9 cellular contexts compared by ENCODE assay signal in genomic region chr11:64316620-64317324, GRCh38. TPM values are rescaled to one million over a fixed set of nuclear protein-coding genes. Genes with fewer than 3 reads are reported as not detected.
DNase-seq lines count a peak whose midpoint lies in the region; ATAC-seq and TF ChIP-seq lines count a peak whose summit lies in the region.
"Not testable (repeated sequence)": the region's sequence is repeated elsewhere in the genome, so short reads cannot be mapped to it uniquely, and the experiment has no call there.
"Had no signal": no experiment of that assay in that cellular context is flagged by ENCODE, and none has a peak within 500 bp of the region (broad histone marks: within the 10 kb centered on the region; RNA-seq: fewer than 3 reads in every experiment).

No MANE protein-coding gene starts in this region.

- H3K4me3 ChIP-seq in HEK293 (ENCODE audit: low read depth, low read length) (peak overlapping the region; percentile 90), astrocyte of the spinal cord (ENCODE audit: low read depth, low read length) (peak overlapping the region; percentile 97), thoracic aorta (peak overlapping the region; percentile 79)

- DNase-seq in ELF-1 (ENCODE audit: low read depth, low spot score), result peak; percentile 72
- peak; percentile 43 for DNase-seq in NCI-H2029 treated with DMSO at 0.1 percent for 48 hours (lab: John Stamatoyannopoulos, UW)
- not testable (repeated sequence) for DNase-seq in astrocyte of the spinal cord (ENCODE audit: low read depth, low spot score); glutamatergic neuron; natural killer cell; thoracic aorta (ENCODE audit: low spot score)

- not testable (repeated sequence) for H3K9me3 ChIP-seq in HEK293 (ENCODE audit: control insufficient read depth, insufficient read depth, low read depth, low read length); thoracic aorta

- CTCF ChIA-PET in HEK293 (lab: Yijun Ruan, JAX), result interaction anchor here (0.6 to 5.0 kb wide), 15 partner anchors 12 to 336 kb away, joined by 3 to 85 read pairs (median 6); partner anchors contain the start of gene CCDC88B

- H3K27ac Mint-ChIP-seq in T-helper 1 cell treated with Interleukin-12 subunit alpha and Interleukin-12 subunit beta and Interleukin-4 antibody, amounts not matched to agents 30 μg/mL and 1 μg/mL, for 36 hours, result peak overlapping the region; percentile 100
- H3K27ac Mint-ChIP-seq in glutamatergic neuron (ENCODE audit: unreplicated experiment) (peak overlapping the region; percentile 75), natural killer cell (peak overlapping the region; percentile 88 to 99)

- POLR2A ChIA-PET in HEK293 (lab: Yijun Ruan, JAX), result interaction anchor here (0.6 to 4.0 kb wide), 23 partner anchors 9 to 135 kb away, joined by 3 to 43 read pairs (median 7); partner anchors contain the start of genes BAD, ESRRA, FKBP2 and RPS6KA4

- H3K27me3 ChIP-seq in thoracic aorta (replicated peaks; ENCODE audit: insufficient read depth), result not testable (repeated sequence)

- peaks cover 34% of the 10 kb centered on the region for H3K4me1 Mint-ChIP-seq in T-helper 1 cell treated with Interleukin-12 subunit alpha and Interleukin-12 subunit beta and Interleukin-4 antibody, amounts not matched to agents 30 μg/mL and 1 μg/mL, for 36 hours (ENCODE audit: low read depth)
- H3K4me1 Mint-ChIP-seq in glutamatergic neuron (ENCODE audit: low read depth, unreplicated experiment) (peaks cover 25% of the 10 kb centered on the region), natural killer cell (peaks cover 55 to 62% of the 10 kb centered on the region in 2 donors)

- intact Hi-C loops in natural killer cell (cut with micrococcal nuclease), result loop anchor here (1.0 to 5.0 kb wide), 4 partner anchors 11 to 129 kb away; partner anchors contain the start of genes CCDC88B, ESRRA and STIP1

- TF ChIP-seq CTCF in HEK293 (tag by site-specific recombination; IDR thresholded peaks at IDR 0.05) (0 out of 2 replicates have a peak, but pooled peaks have one; percentile 41), astrocyte of the spinal cord (IDR thresholded peaks at IDR 0.05; ENCODE audit: low read depth, low read length) (peak; percentile 2)
- TF ChIP-seq CTCF in glutamatergic neuron (IDR thresholded peaks at IDR 0.05; ENCODE audit: partially characterized antibody, unreplicated experiment); natural killer cell (IDR thresholded peaks at IDR 0.05); thoracic aorta (IDR thresholded peaks at IDR 0.05): not testable (repeated sequence)

- not testable (repeated sequence) for H3K9me3 Mint-ChIP-seq in T-helper 1 cell treated with Interleukin-12 subunit alpha and Interleukin-12 subunit beta and Interleukin-4 antibody, amounts not matched to agents 30 μg/mL and 1 μg/mL, for 36 hours; natural killer cell
- peaks cover 14% of the 10 kb centered on the region for H3K9me3 Mint-ChIP-seq in glutamatergic neuron (ENCODE audit: unreplicated experiment)

- H3K4me3 Mint-ChIP-seq in T-helper 1 cell treated with Interleukin-12 subunit alpha and Interleukin-12 subunit beta and Interleukin-4 antibody, amounts not matched to agents 30 μg/mL and 1 μg/mL, for 36 hours, result peak overlapping the region; percentile 87
- peak overlapping the region; percentile 95 for H3K4me3 Mint-ChIP-seq in glutamatergic neuron (ENCODE audit: unreplicated experiment)
- H3K4me3 Mint-ChIP-seq in natural killer cell, result peak overlapping the region; percentile 97

- H3K27me3 Mint-ChIP-seq in T-helper 1 cell treated with Interleukin-12 subunit alpha and Interleukin-12 subunit beta and Interleukin-4 antibody, amounts not matched to agents 30 μg/mL and 1 μg/mL, for 36 hours (ENCODE audit: low read depth); natural killer cell (ENCODE audit: low read depth in 2 of 2): not testable (repeated sequence)
- H3K27me3 Mint-ChIP-seq in glutamatergic neuron (ENCODE audit: unreplicated experiment), result peaks cover 19% of the 10 kb centered on the region

- in situ Hi-C loops in astrocyte of the spinal cord (cut with HindIII; ENCODE audit: low sequenced_read_pairs), result not testable (repeated sequence)

- peaks cover 32% of the 10 kb centered on the region for H3K36me3 Mint-ChIP-seq in T-helper 1 cell treated with Interleukin-12 subunit alpha and Interleukin-12 subunit beta and Interleukin-4 antibody, amounts not matched to agents 30 μg/mL and 1 μg/mL, for 36 hours (ENCODE audit: low read depth)
- not testable (repeated sequence) for H3K36me3 Mint-ChIP-seq in glutamatergic neuron (ENCODE audit: unreplicated experiment); natural killer cell

- H3K4me1 ChIP-seq in HEK293 (ENCODE audit: control insufficient read depth, insufficient read depth, low read length), result not testable (repeated sequence)
- H3K4me1 ChIP-seq in thoracic aorta (ENCODE audit: control insufficient read depth in 1 of 2, low read depth in 2 of 2), result peaks cover 8 to 19% of the 10 kb centered on the region in 2 donors

- H3K27ac ChIP-seq in HEK293 (ENCODE audit: extremely low read depth, low read depth, low read length) (peak overlapping the region; percentile 88), thoracic aorta (peak overlapping the region; percentile 97 to 100)

- peaks cover 0 to 53% of the 10 kb centered on the region in 2 experiments; a peak in 1 of 3 replicates for H3K36me3 ChIP-seq in HEK293 (ENCODE audit: control insufficient read depth in 2 of 2, insufficient read depth in 1 of 2, low read length in 2 of 2)
- H3K36me3 ChIP-seq in thoracic aorta, result not testable (repeated sequence)

- ATAC-seq in natural killer cell; thoracic aorta (ENCODE audit: insufficient number of reproducible peaks, low FRiP score, low read depth): not testable (repeated sequence)

TF ChIP-seq in HEK293, 187 proteins besides CTCF, POLR2A, EP300 and RAD21:
- peak; percentile 79; the same call in 1 of the 2 replicates for TF ChIP-seq ZNF610 (tag by site-specific recombination; IDR thresholded peaks at IDR 0.05; ENCODE audit: borderline replicate concordance)
- TF ChIP-seq ZBTB8A (tag by site-specific recombination; IDR thresholded peaks at IDR 0.05), result peak; percentile 68
- peak; percentile 89 for TF ChIP-seq ZBTB20 (tag by site-specific recombination; IDR thresholded peaks at IDR 0.05)
- TF ChIP-seq ZNF10 (tag by site-specific recombination; IDR thresholded peaks at IDR 0.05), result peak; percentile 65
- peak; percentile 15; the same call in 1 of the 2 replicates for TF ChIP-seq KLF1 (tag by site-specific recombination; IDR thresholded peaks at IDR 0.05)
- 0 out of 2 replicates have a peak, but pooled peaks have one; percentile 46 for TF ChIP-seq ZNF600 (tag by site-specific recombination; IDR thresholded peaks at IDR 0.05)
- TF ChIP-seq ZNF654 (tag by site-specific recombination; IDR thresholded peaks at IDR 0.05; ENCODE audit: low read depth), result peak; percentile 20; the same call in 1 of the 2 replicates
- 0 out of 2 replicates have a peak, but pooled peaks have one; percentile 67 for TF ChIP-seq KLF8 (tag by site-specific recombination; IDR thresholded peaks at IDR 0.05)
- peak; percentile 64 for TF ChIP-seq SCRT2 (tag by site-specific recombination; IDR thresholded peaks at IDR 0.05)

RNA-seq across cellular contexts. Expression of gene TRMT112, which starts 0.6 kb away (rescaled TPM):
- total RNA-seq in glutamatergic neuron (ENCODE audit: unreplicated experiment) (93.1 TPM), natural killer cell (100 to 1,000 TPM in 2 of 3 donors, 10 to 100 TPM in 1; 98.4 to 106 (median 105) TPM), thoracic aorta (100 to 1,000 TPM; 157 to 218 TPM)

RNA-seq across cellular contexts. Expression of gene PRDX5, which starts 1.1 kb away (rescaled TPM):
- total RNA-seq in glutamatergic neuron (ENCODE audit: unreplicated experiment), result 418 TPM
- total RNA-seq in natural killer cell, result 100 to 1,000 TPM in 1 of 3 donors, 10 to 100 TPM in 2; 85.9 to 104 (median 88.8) TPM
- 100 to 1,000 TPM in 1 of 2 donors, 10 to 100 TPM in 1; 91.1 to 136 TPM for total RNA-seq in thoracic aorta

RNA-seq across cellular contexts. Expression of gene ESRRA, which starts 11.4 kb away (rescaled TPM):
- 69.9 TPM for total RNA-seq in glutamatergic neuron (ENCODE audit: unreplicated experiment)
- 10 to 100 TPM; 47.1 to 51.3 (median 50.0) TPM for total RNA-seq in natural killer cell
- total RNA-seq in thoracic aorta, result 10 to 100 TPM; 33.4 to 46.0 TPM

RNA-seq across cellular contexts. Expression of gene CATSPERZ, which starts 16.6 kb away (rescaled TPM):
- not detected for total RNA-seq in glutamatergic neuron (ENCODE audit: unreplicated experiment)
- total RNA-seq in natural killer cell, result under 1 TPM in 2 of 3 donors, not detected in 1; 0.80 to 0.90 TPM
- not detected for total RNA-seq in thoracic aorta
- total RNA-seq: ureter had no signal

RNA-seq across cellular contexts. Expression of gene CCDC88B, which starts 23.2 kb away (rescaled TPM):
- total RNA-seq in glutamatergic neuron (ENCODE audit: unreplicated experiment) (83.6 TPM), natural killer cell (100 to 1,000 TPM; 262 to 276 (median 272) TPM), thoracic aorta (10 to 100 TPM; 10.3 to 19.0 TPM)
